ENCODE assay signal across 9 cellular contexts in genomic region chr13:108508263-108508662, GRCh38.
DNase-seq lines count a peak whose midpoint lies in the region; ATAC-seq, FAIRE-seq and TF ChIP-seq lines count a peak whose summit lies in the region.
"Had no signal": no experiment of that assay in that cellular context is flagged by ENCODE, and none has a peak within 500 bp of the region (broad histone marks: within the 10 kb centered on the region; RNA-seq: fewer than 3 reads in every experiment).

No MANE protein-coding gene starts in this region.

- no peak overlapping the region for H3K9ac ChIP-seq in astrocyte (ENCODE audit: low read length)

- H3K27ac Mint-ChIP-seq in Caco-2 (ENCODE audit: unreplicated experiment), result no peak overlapping the region
- H3K27ac Mint-ChIP-seq in astrocyte (ENCODE audit: unreplicated experiment), result no peak overlapping the region

- H3K4me3 ChIP-seq in Caco-2 (ENCODE audit: low read depth, low read length) (no peak overlapping the region), astrocyte (ENCODE audit: insufficient read depth, low read depth, low read length) (no peak overlapping the region), lung (no peak overlapping the region)

- no peaks in the 10 kb centered on the region for H4K20me1 ChIP-seq in astrocyte (ENCODE audit: insufficient read depth, low read length)

- peak; percentile 19 for ATAC-seq in lung (ENCODE audit: insufficient read depth, low FRiP score)

- H3K4me1 Mint-ChIP-seq in Caco-2 (ENCODE audit: low read depth, unreplicated experiment), result no peaks in the 10 kb centered on the region
- no peaks in the 10 kb centered on the region for H3K4me1 Mint-ChIP-seq in astrocyte (ENCODE audit: low read depth, unreplicated experiment)

- DNase-seq in Caco-2, result peak in 1 of 2 experiments; percentile 16
- peak; percentile 16 for DNase-seq in HuH-7 (ENCODE audit: low spot score)
- peak; percentile 6 for DNase-seq in astrocyte (ENCODE audit: low read depth)
- no peak for DNase-seq in lung (ENCODE audit: low spot score)
- DNase-seq in hepatic stellate cell (ENCODE audit: low spot score), result no peak
- DNase-seq in posterior cingulate gyrus, result no peak
- DNase-seq in NCI-H2081 treated with DMSO at 0.1 percent for 48 hours (lab: John Stamatoyannopoulos, UW), result no peak
- DNase-seq in SHP77 (lab: John Stamatoyannopoulos, UW), result no peak
- DNase-seq: NCI-H2029 had no signal

- no peak overlapping the region for H2AFZ ChIP-seq in astrocyte (ENCODE audit: low read depth, low read length)

- H3K27me3 Mint-ChIP-seq in Caco-2 (ENCODE audit: insufficient read depth, unreplicated experiment), result no peaks in the 10 kb centered on the region
- H3K27me3 Mint-ChIP-seq in astrocyte (ENCODE audit: low read depth, unreplicated experiment), result peaks cover 4% of the 10 kb centered on the region

- H3K27me3 ChIP-seq in Caco-2 (replicated peaks; ENCODE audit: control insufficient read depth, insufficient read depth, low read length) (no peaks in the 10 kb centered on the region), astrocyte (ENCODE audit: insufficient read depth, low read length) (no peaks in the 10 kb centered on the region), lung (ENCODE audit: control insufficient read depth, insufficient read depth) (no peaks in the 10 kb centered on the region)

- H3K4me1 ChIP-seq in Caco-2, result no peaks in the 10 kb centered on the region
- no peaks in the 10 kb centered on the region for H3K4me1 ChIP-seq in astrocyte (ENCODE audit: insufficient read depth, low read length)
- H3K4me1 ChIP-seq in lung (ENCODE audit: control insufficient read depth in 2 of 2, insufficient read depth in 2 of 2, low read length in 2 of 2), result no peaks in the 10 kb centered on the region

- CTCF ChIA-PET in Caco-2 (lab: Charles Lee), result no interaction called here

- TF ChIP-seq CTCF in Caco-2 (IDR thresholded peaks at IDR 0.05; ENCODE audit: insufficient read depth in 1 of 2, low read depth in 1 of 2, low read length in 1 of 2, severe bottlenecking in 1 of 2, unreplicated experiment in 1 of 2) (peak; percentile 27 to 50), astrocyte (IDR thresholded peaks at IDR 0.05; ENCODE audit: insufficient read depth, low read depth, low read length) (peak; percentile 69), lung (IDR thresholded peaks at IDR 0.05; ENCODE audit: control extremely low read depth, extremely low read depth) (peak; percentile 8)

- H3K36me3 ChIP-seq in Caco-2 (ENCODE audit: control insufficient read depth, insufficient read depth, low read length), result no peaks in the 10 kb centered on the region
- H3K36me3 ChIP-seq in astrocyte (ENCODE audit: insufficient read depth, low read length), result no peaks in the 10 kb centered on the region
- no peaks in the 10 kb centered on the region for H3K36me3 ChIP-seq in lung (ENCODE audit: control insufficient read depth in 2 of 2, insufficient read depth in 2 of 2, low read length in 2 of 2)

- H3K4me3 Mint-ChIP-seq in Caco-2 (ENCODE audit: unreplicated experiment) (no peak overlapping the region), astrocyte (ENCODE audit: unreplicated experiment) (no peak overlapping the region)

- no peak overlapping the region for H3K4me2 ChIP-seq in astrocyte (ENCODE audit: low read length)

- H3K9me3 ChIP-seq in Caco-2 (0 out of 2 replicates have a peak, but pooled peaks cover 2% of the 10 kb centered on the region), astrocyte (ENCODE audit: insufficient read depth, low read depth, low read length) (no peaks in the 10 kb centered on the region), lung (ENCODE audit: control insufficient read depth in 2 of 2, insufficient read depth in 1 of 2, low read length in 1 of 2) (no peaks in the 10 kb centered on the region)

- 0 to 8% methylated on average over 1 of the region's 1 CpG for WGBS in lung, 2 donors

- no peak for FAIRE-seq in astrocyte (lab: Jason Lieb, UNC)

- H3K27ac ChIP-seq in astrocyte (ENCODE audit: low read depth, low read length) (no peak overlapping the region), lung (ENCODE audit: low read depth in 1 of 2, low read length in 1 of 2) (no peak overlapping the region)

- POLR2A ChIA-PET in Caco-2 (lab: Charles Lee), result no interaction called here

- BruUV-seq in Caco-2 (replicated peaks; lab: Mats Ljungman, UMichigan), result no TSS peak

- no peaks in the 10 kb centered on the region for H3K36me3 Mint-ChIP-seq in Caco-2 (ENCODE audit: insufficient read depth, unreplicated experiment)
- no peaks in the 10 kb centered on the region for H3K36me3 Mint-ChIP-seq in astrocyte (ENCODE audit: low read depth, unreplicated experiment)

- intact Hi-C loops in Caco-2 (cut with micrococcal nuclease; ENCODE audit: unreplicated experiment) (loop anchor here (5.0 kb wide), 4 partner anchors 166 to 389 kb away; no protein-coding TSS in a partner anchor), posterior cingulate gyrus (cut with DNase I) (no loop called here)

- H3K79me2 ChIP-seq in astrocyte (ENCODE audit: insufficient read depth, low read length), result no peaks in the 10 kb centered on the region

- no peaks in the 10 kb centered on the region for H3K9me3 Mint-ChIP-seq in Caco-2 (ENCODE audit: unreplicated experiment)
- peaks cover 7% of the 10 kb centered on the region for H3K9me3 Mint-ChIP-seq in astrocyte (ENCODE audit: unreplicated experiment)

Comparison
In these comparisons a context has a peak if more than half of its experiments do, and no peak if none do; other contexts are left out.
1. DNase-seq: peak in HuH-7 (single experiment) and astrocyte (single experiment); none in lung (single experiment), hepatic stellate cell (single experiment), posterior cingulate gyrus (0 of 10), NCI-H2081 treated with DMSO at 0.1 percent for 48 hours (single experiment) and SHP77 (0 of 2).
2. CTCF ChIP-seq: peak in every context shown above with its lines; median percentile 69 in astrocyte; 38 in Caco-2; 8 in lung.